Comparison of ENCODE assay signal across 29 cellular contexts in genomic region chr7:157609932-157610640, GRCh38.
"Had no signal": no experiment of that assay in that cellular context is flagged by ENCODE, and none has a peak within 500 bp of the region (broad histone marks: within the 10 kb centered on the region; RNA-seq: fewer than 3 reads in every experiment).

No MANE protein-coding gene starts in this region.

- FAIRE-seq: pancreas had no signal

- H3K9me3 ChIP-seq: heart left ventricle, left ventricle myocardium inferior, mucosa of descending colon, pancreas, psoas muscle, transverse colon, uterus had no signal

- DNase-seq: activated CD4-positive, alpha-beta memory T cell treated with anti-CD3 and anti-CD28 coated beads, Interleukin-2, amount 10 ng/mL, durations not matched to agents 7 days and 5 days; activated CD4-positive, alpha-beta T cell treated with anti-CD3 and anti-CD28 coated beads, Interleukin-2, amount 10 ng/mL, durations not matched to agents 7 days and 5 days; activated CD4-positive, CD25-positive, alpha-beta regulatory T cell treated with anti-CD3 and anti-CD28 coated beads, Interleukin-2, amount 50 U/mL, for 72 hours; activated CD8-positive, alpha-beta memory T cell treated with anti-CD3 and anti-CD28 coated beads, Interleukin-2, amount 50 U/mL, for 48 hours; activated gamma-delta T cell treated with Interleukin-2 at 50 U/mL for 16 hours; activated T-cell treated with anti-CD3 and anti-CD28 coated beads, Interleukin-2, amount 50 U/mL, for 4 hours; endodermal cell; foreskin fibroblast; hypothalamus; immature natural killer cell; kidney glomerular epithelial cell; left ventricle myocardium inferior; mucosa of descending colon; psoas muscle; stimulated activated CD4-positive, alpha-beta T cell treated with anti-CD3 and anti-CD28 coated beads, Interleukin-2, amount 100 ng/mL, for 48 hours; stimulated activated naive CD4-positive, alpha-beta T cell treated with Interleukin-2 at 50 U/mL for 16 hours; T-helper 17 cell; T1000; transverse colon; uterus; WERI-Rb-1 had no signal

- H3K4me1 ChIP-seq: breast epithelium, pancreas, psoas muscle had no signal

- H3K4me3 ChIP-seq: breast epithelium, heart left ventricle, left ventricle myocardium inferior, mucosa of descending colon, pancreas, psoas muscle, transverse colon, uterus had no signal

- ATAC-seq: activated naive CD4-positive, alpha-beta T cell treated with anti-CD3 and anti-CD28 coated beads, Interleukin-2, amount 50 U/mL, for 72 hours; activated T-cell treated with anti-CD3 and anti-CD28 coated beads, Interleukin-2, amount 50 U/mL, for 4 hours; activated T-helper 17 cell treated with anti-CD3 and anti-CD28 coated beads, Interleukin-2, amount 50 U/mL, for 72 hours; esophagus mucosa; heart left ventricle; mucosa of descending colon; natural killer cell treated with Interleukin-12 subunit alpha and Interleukin-12 subunit beta and Interleukin-15 and Interleukin-18, amount 100 ng/mL, for 72 hours; pancreas; psoas muscle; SK-N-SH treated with all-trans-retinoic acid at 6 μM for 48 hours; T-helper 17 cell had no signal

- H3K36me3 ChIP-seq: breast epithelium, heart left ventricle, left ventricle myocardium inferior, pancreas, transverse colon, uterus, WERI-Rb-1 had no signal

- H3K27ac ChIP-seq: breast epithelium, heart left ventricle, left ventricle myocardium inferior, pancreas, psoas muscle, transverse colon, uterus, WERI-Rb-1 had no signal
